Comparison of ENCODE assay signal across 10 cellular contexts in genomic region chr12:109463776-109464175, GRCh38. TPM values are rescaled to one million over a fixed set of nuclear protein-coding genes. Genes with fewer than 3 reads are reported as not detected.
DNase-seq lines count a peak whose midpoint lies in the region; ATAC-seq and TF ChIP-seq lines count a peak whose summit lies in the region.
"Had no signal": no experiment of that assay in that cellular context is flagged by ENCODE, and none has a peak within 500 bp of the region (broad histone marks: within the 10 kb centered on the region; RNA-seq: fewer than 3 reads in every experiment).

No MANE protein-coding gene starts in this region.

- 20 to 21% methylated on average over 4 to 5 of the region's 5 CpGs for WGBS in GM23248 (ENCODE audit: low coverage in 1 of 2, low lambda C conversion rate in 2 of 2, missing lambda C conversion rate in 2 of 2), 2 experiments
- WGBS in right cardiac atrium, result 28% methylated on average over 5 of the region's 5 CpGs

- H3K4me1 ChIP-seq in GM23248 (ENCODE audit: insufficient read depth) (peaks cover 71% of the 10 kb centered on the region), right cardiac atrium (ENCODE audit: control insufficient read depth, insufficient read depth, low read length) (peaks cover 67% of the 10 kb centered on the region), skeletal muscle satellite cell (ENCODE audit: control insufficient read depth, insufficient read depth, low read length) (peaks cover 76% of the 10 kb centered on the region)

- no peaks in the 10 kb centered on the region for H4K20me1 ChIP-seq in GM23248 (ENCODE audit: insufficient read depth)

- H3K27me3 ChIP-seq in GM23248 (replicated peaks; ENCODE audit: insufficient read depth) (no peaks in the 10 kb centered on the region), right cardiac atrium (ENCODE audit: control insufficient read depth, insufficient read depth) (no peaks in the 10 kb centered on the region), skeletal muscle satellite cell (ENCODE audit: control insufficient read depth, insufficient read depth, low read length) (no peaks in the 10 kb centered on the region)

- no peak for ATAC-seq in right cardiac atrium
- ATAC-seq in HG03342 (IDR thresholded peaks at IDR 0.05; ENCODE audit: unreplicated experiment), result no peak
- no peak for ATAC-seq in HG02973 (IDR thresholded peaks at IDR 0.05; ENCODE audit: unreplicated experiment)

- peak overlapping the region; percentile 99 for H3K27ac ChIP-seq in GM23248
- H3K27ac ChIP-seq in right cardiac atrium (ENCODE audit: low read length), result peak overlapping the region; percentile 100

- no peak for DNase-seq in GM23248
- DNase-seq in right cardiac atrium, result no peak
- no peak for DNase-seq in stimulated activated CD4-positive, alpha-beta T cell treated with anti-CD3 and anti-CD28 coated beads, Interleukin-4, amount 100 ng/mL, for 4 hours
- no peak for DNase-seq in cerebellum (ENCODE audit: low spot score)
- DNase-seq: NCI-H774; stimulated activated naive CD4-positive, alpha-beta T cell treated with Interleukin-2 at 50 U/mL for 16 hours had no signal

- peak overlapping the region; percentile 89 for H3K9ac ChIP-seq in GM23248
- H3K9ac ChIP-seq in skeletal muscle satellite cell (ENCODE audit: low read depth, low read length), result peak overlapping the region; percentile 84

- H2AFZ ChIP-seq in GM23248, result no peak overlapping the region

- H3K9me2 ChIP-seq in GM23248 (ENCODE audit: insufficient read depth), result no peaks in the 10 kb centered on the region

- peaks cover 85% of the 10 kb centered on the region for H3K79me2 ChIP-seq in GM23248 (ENCODE audit: insufficient read depth)

- in situ Hi-C loops in GM23248 (cut with MboI), result no loop called here

- peaks cover 72% of the 10 kb centered on the region for H3F3A ChIP-seq in GM23248 (ENCODE audit: insufficient read depth)

- H3K4me2 ChIP-seq in GM23248 (ENCODE audit: unreplicated experiment), result peak overlapping the region; percentile 77
- H3K4me2 ChIP-seq in skeletal muscle satellite cell (ENCODE audit: low read length), result peak overlapping the region; percentile 81

- H3K4me3 ChIP-seq in GM23248, result peak overlapping the region; percentile 61
- peak overlapping the region; percentile 46 for H3K4me3 ChIP-seq in WI38 (ENCODE audit: low read depth, low read length)
- no peak overlapping the region for H3K4me3 ChIP-seq in right cardiac atrium (ENCODE audit: low read length)
- peak overlapping the region; percentile 60 for H3K4me3 ChIP-seq in skeletal muscle satellite cell (ENCODE audit: low read length)

- TF ChIP-seq CTCF in WI38 (IDR thresholded peaks at IDR 0.05; ENCODE audit: low read depth, low read length), result no peak

- H3K9me3 ChIP-seq in GM23248 (ENCODE audit: low read depth) (no peaks in the 10 kb centered on the region), right cardiac atrium (ENCODE audit: control insufficient read depth, low read length) (no peaks in the 10 kb centered on the region), skeletal muscle satellite cell (replicated peaks; ENCODE audit: low read length) (no peaks in the 10 kb centered on the region)

- intact Hi-C loops in right cardiac atrium (cut with DNase I), result no loop called here

- peaks cover 25% of the 10 kb centered on the region for H3K36me3 ChIP-seq in GM23248 (ENCODE audit: low read depth)
- peaks cover 65% of the 10 kb centered on the region for H3K36me3 ChIP-seq in skeletal muscle satellite cell (ENCODE audit: insufficient read depth, low read length)

RNA-seq across cellular contexts. Expression of gene KCTD10, which starts 13.3 kb away (rescaled TPM):
- total RNA-seq in GM23248 (2014; rRNA removed; shearing (Covaris generic)), result 97.0 and 117 TPM in 2 replicates
- 81.1 and 83.4 TPM in 2 replicates for polyA plus RNA-seq in GM23248 (2016; fragmentation: Nextera tagmentation; extraction: Ambion mirVana)
- 10 to 100 TPM; 28.3 to 76.9 (median 32.9) TPM for total RNA-seq in right cardiac atrium
- polyA plus RNA-seq in right cardiac atrium, result 16.5 TPM
- 49.4 and 75.4 TPM in 2 replicates for total RNA-seq in skeletal muscle satellite cell (2012; rRNA removed)
- total RNA-seq in cerebellum, result 48.3 TPM

RNA-seq across cellular contexts. Expression of gene UBE3B, which starts 13.7 kb away (rescaled TPM):
- 32.0 and 34.7 TPM in 2 replicates for total RNA-seq in GM23248 (2014; rRNA removed; shearing (Covaris generic))
- 34.3 and 38.3 TPM in 2 replicates for polyA plus RNA-seq in GM23248 (2016; fragmentation: Nextera tagmentation; extraction: Ambion mirVana)
- 10 to 100 TPM; 39.9 to 53.2 (median 46.8) TPM for total RNA-seq in right cardiac atrium
- polyA plus RNA-seq in right cardiac atrium, result 22.6 TPM
- 30.6 and 33.7 TPM in 2 replicates for total RNA-seq in skeletal muscle satellite cell (2012; rRNA removed)
- total RNA-seq in cerebellum, result 36.1 TPM
